Comparison of ENCODE assay signal across 8 cellular contexts in the genomic region with DNA sequence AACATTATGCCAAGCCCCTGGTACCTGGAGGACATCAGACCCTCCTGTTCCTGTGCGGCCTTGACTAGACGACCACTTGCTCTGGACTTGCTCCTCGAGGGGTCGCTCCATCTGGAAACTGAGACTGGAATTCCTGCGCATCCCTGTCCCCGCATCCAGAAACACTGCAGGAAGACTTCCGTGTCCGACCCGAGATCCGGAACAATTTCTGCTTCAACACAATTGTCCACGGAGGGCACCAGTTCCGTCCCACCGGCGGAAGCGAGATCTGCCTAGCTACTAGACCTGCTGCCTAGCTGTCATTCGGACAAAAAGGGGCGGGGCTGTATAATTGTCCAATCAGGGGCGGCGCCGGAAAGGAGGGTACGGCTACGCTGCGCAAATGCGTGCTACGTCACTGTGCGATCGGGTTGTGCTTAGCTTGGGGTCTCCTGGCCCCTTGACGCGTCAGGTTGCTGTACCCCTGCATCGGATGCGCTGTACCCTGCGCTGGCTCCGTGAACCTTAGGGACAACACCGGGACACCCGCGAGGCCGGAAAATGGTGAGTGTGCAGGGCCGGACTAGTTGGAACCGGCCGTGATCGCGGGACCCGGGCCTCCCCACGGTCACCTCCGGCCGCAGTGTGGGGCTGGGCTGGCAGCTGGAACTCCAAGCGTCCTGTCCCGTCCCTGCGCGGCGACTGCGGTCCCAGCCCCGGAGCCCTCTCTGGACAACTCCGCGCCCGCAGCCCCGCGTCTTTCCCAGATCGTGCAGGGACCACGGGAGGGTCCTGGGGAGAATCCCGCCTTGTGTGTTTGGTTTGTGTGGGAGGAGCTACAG. TPM values are rescaled to one million over a fixed set of nuclear protein-coding genes. Genes with fewer than 3 reads are reported as not detected.
DNase-seq lines count a peak whose midpoint lies in the region; ATAC-seq and TF ChIP-seq lines count a peak whose summit lies in the region.

TSS of gene ZNF490 (minus strand) at position 274 of the 821 bp plus-strand sequence. CDS start at position 141, 133 bp downstream.
TSS of gene ZNF791 (plus strand) at position 381 of the 821 bp plus-strand sequence. CDS start at position 541, 160 bp downstream.

- H3K9me3 ChIP-seq in KOPT-K1 (ENCODE audit: insufficient read depth, low read length, poor library complexity, severe bottlenecking) (no peaks in the 10 kb centered on the region), Peyer's patch (no peaks in the 10 kb centered on the region), mucosa of stomach (ENCODE audit: control insufficient read depth, low read length) (no peaks in the 10 kb centered on the region)

- peak within 1 kb of the TSS; percentile 70 for H3K27ac ChIP-seq in KOPT-K1 (ENCODE audit: low read depth, low read length, poor library complexity, severe bottlenecking)
- H3K27ac ChIP-seq in Peyer's patch: peak within 1 kb of the TSS; percentile 89 to 98 (median 98)

- peak; percentile 79 for ATAC-seq in GM21786 (IDR thresholded peaks at IDR 0.05; ENCODE audit: unreplicated experiment)
- peak; percentile 99 for ATAC-seq in esophagus mucosa

- DNase-seq in DMS53 treated with DMSO at 0.1 percent for 48 hours (lab: John Stamatoyannopoulos, UW; ENCODE audit: unreplicated experiment) (peak; percentile 83), Peyer's patch (peak; percentile 97 to 100 (median 99))
- peak; percentile 98 for DNase-seq in activated T-cell treated with anti-CD3 and anti-CD28 coated beads, Interleukin-2, amount 50 U/mL, for 48 hours
- peak; percentile 98 for DNase-seq in stimulated activated CD8-positive, alpha-beta memory T cell treated with anti-CD3 and anti-CD28 coated beads, Interleukin-4, amount 100 ng/mL, for 48 hours

- H3K4me3 ChIP-seq in Peyer's patch: peak within 1 kb of the TSS; percentile 64 to 81 (median 72)
- peak within 1 kb of the TSS; percentile 89 for H3K4me3 ChIP-seq in mucosa of stomach (ENCODE audit: low read length)

- peak in 2 of 6 experiments; percentile 1 to 20 for TF ChIP-seq CTCF in Peyer's patch (IDR thresholded peaks at IDR 0.05)

- H3K36me3 ChIP-seq in KOPT-K1 (ENCODE audit: insufficient read depth, low read length) (peaks cover 12% of the 10 kb centered on the region; the same call in 1 of the 2 replicates), Peyer's patch (peaks cover 0 to 30% (median 0%) of the 10 kb centered on the region in 3 donors), mucosa of stomach (ENCODE audit: control insufficient read depth, insufficient read depth, low read length) (no peaks in the 10 kb centered on the region)

- TF ChIP-seq POLR2A in Peyer's patch (IDR thresholded peaks at IDR 0.05): peak; percentile 74 to 84

- H3K9ac ChIP-seq in mucosa of stomach (ENCODE audit: low read length): peak within 1 kb of the TSS; percentile 93

- H3K4me1 ChIP-seq in Peyer's patch (peaks cover 0 to 21% (median 12%) of the 10 kb centered on the region in 4 donors), mucosa of stomach (ENCODE audit: control insufficient read depth, insufficient read depth, low read length) (peaks cover 4% of the 10 kb centered on the region)

- H3K27me3 ChIP-seq in Peyer's patch (no peaks in the 10 kb centered on the region), mucosa of stomach (ENCODE audit: control insufficient read depth, insufficient read depth, low read length) (no peaks in the 10 kb centered on the region)

RNA-seq across cellular contexts. Expression of gene ZNF490, which starts in this region (rescaled TPM):
- total RNA-seq in Peyer's patch (1 to 10 TPM; 4.1 to 8.4 (median 4.7) TPM), esophagus mucosa (5.2 TPM)

RNA-seq across cellular contexts. Expression of gene ZNF791, which starts in this region (rescaled TPM):
- total RNA-seq in Peyer's patch (10 to 100 TPM; 17.2 to 34.6 (median 29.3) TPM), esophagus mucosa (14.7 TPM)

Comparison
In these comparisons a context has a peak if more than half of its experiments do, and no peak if none do; other contexts are left out.
1. Peak in every context shown above with its lines: DNase-seq, ATAC-seq, H3K4me3 ChIP-seq and H3K27ac ChIP-seq.